In genomic region chr10:46516660-46517416, GRCh38 we compare ENCODE assay signal across 12 cellular contexts. TPM values are rescaled to one million over a fixed set of nuclear protein-coding genes. Genes with fewer than 3 reads are reported as not detected.
A peak's percentile ranks its signal among the peaks of the same experiment; 100 is the strongest.
DNase-seq lines count a peak whose midpoint lies in the region; ATAC-seq and TF ChIP-seq lines count a peak whose summit lies in the region.
"Had no signal": no experiment of that assay in that cellular context is flagged by ENCODE, and none has a peak within 500 bp of the region (broad histone marks: within the 10 kb centered on the region; RNA-seq: fewer than 3 reads in every experiment).

No MANE protein-coding gene starts in this region.

- H3K27me3 Mint-ChIP-seq in activated naive CD4-positive, alpha-beta T cell treated with anti-CD3 and anti-CD28 coated beads, Interleukin-2, amount 10 ng/mL, durations not matched to agents 7 days and 5 days = peaks cover 15% of the 10 kb centered on the region
- no peaks in the 10 kb centered on the region for H3K27me3 Mint-ChIP-seq in activated naive CD4-positive, alpha-beta T cell treated with anti-CD3 and anti-CD28 coated beads for 36 hours (ENCODE audit: low read depth)
- H3K27me3 Mint-ChIP-seq in activated CD8-positive, alpha-beta memory T cell treated with anti-CD3 and anti-CD28 coated beads, Interleukin-2, amount 10 ng/mL, durations not matched to agents 7 days and 5 days = no peaks in the 10 kb centered on the region
- H3K27me3 Mint-ChIP-seq: CD4-positive, CD25-positive, alpha-beta regulatory T cell had no signal

- no peak overlapping the region for H3K4me3 Mint-ChIP-seq in activated naive CD4-positive, alpha-beta T cell treated with anti-CD3 and anti-CD28 coated beads, Interleukin-2, amount 10 ng/mL, durations not matched to agents 7 days and 5 days
- H3K4me3 Mint-ChIP-seq in activated naive CD4-positive, alpha-beta T cell treated with anti-CD3 and anti-CD28 coated beads for 36 hours = no peak overlapping the region
- H3K4me3 Mint-ChIP-seq in activated CD8-positive, alpha-beta memory T cell treated with anti-CD3 and anti-CD28 coated beads, Interleukin-2, amount 10 ng/mL, durations not matched to agents 7 days and 5 days = no peak overlapping the region
- H3K4me3 Mint-ChIP-seq: CD4-positive, CD25-positive, alpha-beta regulatory T cell had no signal

- TF ChIP-seq CTCF in upper lobe of right lung (IDR thresholded peaks at IDR 0.05) = no peak

- H3K4me3 ChIP-seq in upper lobe of right lung = no peak overlapping the region
- H3K4me3 ChIP-seq: heart right ventricle had no signal

- H3K27ac ChIP-seq in upper lobe of right lung = no peak overlapping the region
- H3K27ac ChIP-seq: heart right ventricle, HL-60 had no signal

- intact Hi-C loops in activated naive CD4-positive, alpha-beta T cell treated with anti-CD3 and anti-CD28 coated beads for 36 hours (cut with micrococcal nuclease) = no loop called here
- intact Hi-C loops in upper lobe of right lung (cut with DNase I) = no loop called here

- no peaks in the 10 kb centered on the region for H3K36me3 ChIP-seq in upper lobe of right lung
- H3K36me3 ChIP-seq: heart right ventricle had no signal

- no peaks in the 10 kb centered on the region for H3K36me3 Mint-ChIP-seq in activated naive CD4-positive, alpha-beta T cell treated with anti-CD3 and anti-CD28 coated beads, Interleukin-2, amount 10 ng/mL, durations not matched to agents 7 days and 5 days
- H3K36me3 Mint-ChIP-seq in activated naive CD4-positive, alpha-beta T cell treated with anti-CD3 and anti-CD28 coated beads for 36 hours (ENCODE audit: low read depth) = no peaks in the 10 kb centered on the region
- H3K36me3 Mint-ChIP-seq in activated CD8-positive, alpha-beta memory T cell treated with anti-CD3 and anti-CD28 coated beads, Interleukin-2, amount 10 ng/mL, durations not matched to agents 7 days and 5 days = no peaks in the 10 kb centered on the region
- H3K36me3 Mint-ChIP-seq: CD4-positive, CD25-positive, alpha-beta regulatory T cell had no signal

- no peaks in the 10 kb centered on the region for H3K4me1 ChIP-seq in upper lobe of right lung
- H3K4me1 ChIP-seq: heart right ventricle had no signal

- H3K27ac Mint-ChIP-seq in activated naive CD4-positive, alpha-beta T cell treated with anti-CD3 and anti-CD28 coated beads, Interleukin-2, amount 10 ng/mL, durations not matched to agents 7 days and 5 days = no peak overlapping the region
- H3K27ac Mint-ChIP-seq in activated naive CD4-positive, alpha-beta T cell treated with anti-CD3 and anti-CD28 coated beads for 36 hours = no peak overlapping the region
- H3K27ac Mint-ChIP-seq in activated CD8-positive, alpha-beta memory T cell treated with anti-CD3 and anti-CD28 coated beads, Interleukin-2, amount 10 ng/mL, durations not matched to agents 7 days and 5 days = no peak overlapping the region
- H3K27ac Mint-ChIP-seq: CD4-positive, CD25-positive, alpha-beta regulatory T cell had no signal

- ATAC-seq in activated CD8-positive, alpha-beta memory T cell treated with anti-CD3 and anti-CD28 coated beads, Interleukin-2, amount 10 ng/mL, durations not matched to agents 7 days and 5 days = no peak
- ATAC-seq in upper lobe of right lung = peak; percentile 4

- no peaks in the 10 kb centered on the region for H3K9me3 ChIP-seq in upper lobe of right lung
- H3K9me3 ChIP-seq: heart right ventricle had no signal

- DNase-seq in activated naive CD4-positive, alpha-beta T cell treated with anti-CD3 and anti-CD28 coated beads, Interleukin-2, amount 10 ng/mL, durations not matched to agents 7 days and 5 days = peak; percentile 19
- DNase-seq in activated naive CD4-positive, alpha-beta T cell treated with anti-CD3 and anti-CD28 coated beads for 36 hours = no peak
- peak; percentile 40 for DNase-seq in activated CD8-positive, alpha-beta memory T cell treated with anti-CD3 and anti-CD28 coated beads, Interleukin-2, amount 10 ng/mL, durations not matched to agents 7 days and 5 days
- DNase-seq in iPS-NIHi7 (ENCODE audit: extremely low spot score) (peak; percentile 72), upper lobe of right lung (peak; percentile 62), NCI-H82 treated with DMSO at 0.1 percent for 48 hours (lab: John Stamatoyannopoulos, UW; ENCODE audit: unreplicated experiment) (no peak), SHP77 treated with DMSO at 0.1 percent for 48 hours (lab: John Stamatoyannopoulos, UW) (no peak), middle frontal gyrus (ENCODE audit: extremely low spot score, low spot score) (no peak)
- DNase-seq: CD4-positive, CD25-positive, alpha-beta regulatory T cell; heart right ventricle; retina had no signal

- no peaks in the 10 kb centered on the region for H3K4me1 Mint-ChIP-seq in activated naive CD4-positive, alpha-beta T cell treated with anti-CD3 and anti-CD28 coated beads, Interleukin-2, amount 10 ng/mL, durations not matched to agents 7 days and 5 days
- no peaks in the 10 kb centered on the region for H3K4me1 Mint-ChIP-seq in activated naive CD4-positive, alpha-beta T cell treated with anti-CD3 and anti-CD28 coated beads for 36 hours (ENCODE audit: low read depth)
- H3K4me1 Mint-ChIP-seq in activated CD8-positive, alpha-beta memory T cell treated with anti-CD3 and anti-CD28 coated beads, Interleukin-2, amount 10 ng/mL, durations not matched to agents 7 days and 5 days = no peaks in the 10 kb centered on the region
- H3K4me1 Mint-ChIP-seq: CD4-positive, CD25-positive, alpha-beta regulatory T cell had no signal

- H3K27me3 ChIP-seq in upper lobe of right lung = no peaks in the 10 kb centered on the region

- CTCF ChIA-PET in activated naive CD4-positive, alpha-beta T cell treated with anti-CD3 and anti-CD28 coated beads, Interleukin-2, amount 10 ng/mL, durations not matched to agents 7 days and 5 days (lab: Charles Lee) = interaction anchor here (1.2 kb wide), 1 partner anchor 28 kb away, joined by 5 read pairs; no protein-coding TSS in a partner anchor
- CTCF ChIA-PET in activated naive CD4-positive, alpha-beta T cell treated with anti-CD3 and anti-CD28 coated beads for 36 hours (lab: Charles Lee) = interaction anchor here (0.6 kb wide), 1 partner anchor 192 kb away, joined by 3 read pairs; no protein-coding TSS in a partner anchor
- CTCF ChIA-PET in activated CD8-positive, alpha-beta memory T cell treated with anti-CD3 and anti-CD28 coated beads, Interleukin-2, amount 10 ng/mL, durations not matched to agents 7 days and 5 days (lab: Charles Lee) = no interaction called here

- H3K9me3 Mint-ChIP-seq in activated naive CD4-positive, alpha-beta T cell treated with anti-CD3 and anti-CD28 coated beads, Interleukin-2, amount 10 ng/mL, durations not matched to agents 7 days and 5 days = no peaks in the 10 kb centered on the region
- H3K9me3 Mint-ChIP-seq in activated naive CD4-positive, alpha-beta T cell treated with anti-CD3 and anti-CD28 coated beads for 36 hours = no peaks in the 10 kb centered on the region
- no peaks in the 10 kb centered on the region for H3K9me3 Mint-ChIP-seq in activated CD8-positive, alpha-beta memory T cell treated with anti-CD3 and anti-CD28 coated beads, Interleukin-2, amount 10 ng/mL, durations not matched to agents 7 days and 5 days (ENCODE audit: low read depth)

RNA-seq across cellular contexts. Expression of gene GPRIN2, which starts 39.6 kb away (rescaled TPM):
- total RNA-seq in activated naive CD4-positive, alpha-beta T cell treated with anti-CD3 and anti-CD28 coated beads for 36 hours = not detected
- total RNA-seq in activated CD8-positive, alpha-beta memory T cell treated with anti-CD3 and anti-CD28 coated beads, Interleukin-2, amount 10 ng/mL, durations not matched to agents 7 days and 5 days = not detected
- total RNA-seq in upper lobe of right lung = 56.2 TPM
- total RNA-seq: CD4-positive, CD25-positive, alpha-beta regulatory T cell had no signal

RNA-seq across cellular contexts. Expression of gene NPY4R, which starts 51.1 kb away (rescaled TPM):
- not detected for total RNA-seq in activated naive CD4-positive, alpha-beta T cell treated with anti-CD3 and anti-CD28 coated beads for 36 hours
- not detected for total RNA-seq in activated CD8-positive, alpha-beta memory T cell treated with anti-CD3 and anti-CD28 coated beads, Interleukin-2, amount 10 ng/mL, durations not matched to agents 7 days and 5 days
- not detected for total RNA-seq in upper lobe of right lung
- total RNA-seq: CD4-positive, CD25-positive, alpha-beta regulatory T cell; heart right ventricle had no signal

Comparison
In these comparisons a context has a peak if more than half of its experiments do, and no peak if none do; other contexts are left out.
1. DNase-seq: peak in activated naive CD4-positive, alpha-beta T cell treated with anti-CD3 and anti-CD28 coated beads, Interleukin-2, amount 10 ng/mL, durations not matched to agents 7 days and 5 days (single experiment), activated CD8-positive, alpha-beta memory T cell treated with anti-CD3 and anti-CD28 coated beads, Interleukin-2, amount 10 ng/mL, durations not matched to agents 7 days and 5 days (single experiment), iPS-NIHi7 (single experiment) and upper lobe of right lung (single experiment); none in activated naive CD4-positive, alpha-beta T cell treated with anti-CD3 and anti-CD28 coated beads for 36 hours (single experiment), NCI-H82 treated with DMSO at 0.1 percent for 48 hours (single experiment), SHP77 treated with DMSO at 0.1 percent for 48 hours (single experiment) and middle frontal gyrus (single experiment).
2. RNA of gene GPRIN2, which starts 39.6 kb away (total RNA-seq): 56.2 TPM in upper lobe of right lung (single experiment); not detected in activated naive CD4-positive, alpha-beta T cell treated with anti-CD3 and anti-CD28 coated beads for 36 hours and not detected in activated CD8-positive, alpha-beta memory T cell treated with anti-CD3 and anti-CD28 coated beads, Interleukin-2, amount 10 ng/mL, durations not matched to agents 7 days and 5 days; every median in the first group is over 10 times any median in the second.